Comparison of ENCODE assay signal across 1 cellular context in the genomic region with DNA sequence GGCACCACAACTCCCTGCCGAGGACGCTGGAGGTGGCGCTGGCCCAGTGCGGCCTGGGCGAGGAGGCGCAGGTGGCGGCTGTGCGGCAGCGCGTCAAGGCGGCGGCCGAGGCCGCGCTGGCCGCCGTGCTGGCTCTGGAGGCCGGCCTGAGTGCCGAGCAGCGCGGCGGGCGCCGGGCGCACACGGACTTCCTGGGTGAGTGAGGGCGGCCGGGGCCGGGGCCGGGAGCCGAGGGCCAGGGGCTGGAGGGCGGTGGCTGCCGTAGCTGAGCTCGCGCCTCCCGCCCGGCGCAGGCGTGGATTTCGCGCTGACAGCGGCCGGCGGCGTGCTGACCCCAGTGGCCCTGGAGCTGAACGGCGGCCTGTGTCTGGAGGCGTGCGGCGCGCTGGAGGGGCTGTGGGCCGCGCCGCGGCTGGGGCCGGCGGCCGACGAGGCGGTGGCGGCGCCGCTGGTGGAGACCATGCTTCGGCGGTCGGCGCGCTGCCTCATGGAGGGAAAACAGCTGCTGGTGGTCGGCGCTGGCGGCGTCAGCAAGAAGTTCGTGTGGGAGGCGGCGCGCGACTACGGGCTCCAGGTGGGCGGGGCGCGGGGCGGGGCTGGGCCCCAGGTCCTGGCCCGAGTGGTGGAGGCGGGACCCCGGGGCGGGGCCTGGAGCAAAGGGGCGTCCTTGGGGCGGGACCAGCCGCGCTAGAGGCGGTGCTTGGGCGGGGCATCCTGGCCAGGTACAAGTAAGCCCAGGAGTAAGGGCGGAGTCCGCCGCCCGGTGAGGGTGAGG.
TF ChIP-seq lines count a peak whose summit lies in the region.

No MANE protein-coding gene starts in this region.

TF ChIP-seq in K562, 482 proteins besides CTCF, POLR2A, EP300 and RAD21 (continued from another document and continues in another):
- TF ChIP-seq, protein P1, sequence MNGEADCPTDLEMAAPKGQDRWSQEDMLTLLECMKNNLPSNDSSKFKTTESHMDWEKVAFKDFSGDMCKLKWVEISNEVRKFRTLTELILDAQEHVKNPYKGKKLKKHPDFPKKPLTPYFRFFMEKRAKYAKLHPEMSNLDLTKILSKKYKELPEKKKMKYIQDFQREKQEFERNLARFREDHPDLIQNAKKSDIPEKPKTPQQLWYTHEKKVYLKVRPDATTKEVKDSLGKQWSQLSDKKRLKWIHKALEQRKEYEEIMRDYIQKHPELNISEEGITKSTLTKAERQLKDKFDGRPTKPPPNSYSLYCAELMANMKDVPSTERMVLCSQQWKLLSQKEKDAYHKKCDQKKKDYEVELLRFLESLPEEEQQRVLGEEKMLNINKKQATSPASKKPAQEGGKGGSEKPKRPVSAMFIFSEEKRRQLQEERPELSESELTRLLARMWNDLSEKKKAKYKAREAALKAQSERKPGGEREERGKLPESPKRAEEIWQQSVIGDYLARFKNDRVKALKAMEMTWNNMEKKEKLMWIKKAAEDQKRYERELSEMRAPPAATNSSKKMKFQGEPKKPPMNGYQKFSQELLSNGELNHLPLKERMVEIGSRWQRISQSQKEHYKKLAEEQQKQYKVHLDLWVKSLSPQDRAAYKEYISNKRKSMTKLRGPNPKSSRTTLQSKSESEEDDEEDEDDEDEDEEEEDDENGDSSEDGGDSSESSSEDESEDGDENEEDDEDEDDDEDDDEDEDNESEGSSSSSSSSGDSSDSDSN (IDR thresholded peaks at IDR 0.05; ENCODE audit: borderline replicate concordance in 1 of 2, low read depth in 2 of 2, low read length in 2 of 2) = peak; percentile 40 to 94; a peak in 2 of 4 replicates
- TF ChIP-seq ZNF717 (CRISPR knock-in tag; IDR thresholded peaks at IDR 0.05) = no peak
- TF ChIP-seq GTF2F1 (IDR thresholded peaks at IDR 0.05; ENCODE audit: low read depth, low read length) = peak; percentile 73; the same call in 1 of the 2 replicates
- TF ChIP-seq ZNF175 (CRISPR knock-in tag; IDR thresholded peaks at IDR 0.05; ENCODE audit: low read depth) = 0 out of 2 replicates have a peak, but pooled peaks have one; percentile 32
- no peak for TF ChIP-seq CBX3 (IDR thresholded peaks at IDR 0.05; ENCODE audit: borderline replicate concordance in 1 of 2, low read length in 2 of 2)
- TF ChIP-seq MTF1 (CRISPR knock-in tag; IDR thresholded peaks at IDR 0.05; ENCODE audit: borderline replicate concordance) = no peak
- TF ChIP-seq ZNF24 (IDR thresholded peaks at IDR 0.05) = peak; percentile 45; the same call in 1 of the 2 replicates
- TF ChIP-seq HDAC6 (IDR thresholded peaks at IDR 0.05; ENCODE audit: low read depth, low read length) = no peak
- no peak for TF ChIP-seq SAFB (IDR thresholded peaks at IDR 0.05; ENCODE audit: borderline replicate concordance, low read depth, low read length)
- TF ChIP-seq ARID1B (IDR thresholded peaks at IDR 0.05) = no peak
- TF ChIP-seq, protein P2, sequence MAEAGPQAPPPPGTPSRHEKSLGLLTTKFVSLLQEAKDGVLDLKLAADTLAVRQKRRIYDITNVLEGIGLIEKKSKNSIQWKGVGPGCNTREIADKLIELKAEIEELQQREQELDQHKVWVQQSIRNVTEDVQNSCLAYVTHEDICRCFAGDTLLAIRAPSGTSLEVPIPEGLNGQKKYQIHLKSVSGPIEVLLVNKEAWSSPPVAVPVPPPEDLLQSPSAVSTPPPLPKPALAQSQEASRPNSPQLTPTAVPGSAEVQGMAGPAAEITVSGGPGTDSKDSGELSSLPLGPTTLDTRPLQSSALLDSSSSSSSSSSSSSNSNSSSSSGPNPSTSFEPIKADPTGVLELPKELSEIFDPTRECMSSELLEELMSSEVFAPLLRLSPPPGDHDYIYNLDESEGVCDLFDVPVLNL (CRISPR knock-in tag; IDR thresholded peaks at IDR 0.05; ENCODE audit: low read depth) = no peak
- TF ChIP-seq ASH1L (IDR thresholded peaks at IDR 0.05; ENCODE audit: borderline replicate concordance, low read depth, partially characterized antibody) = no peak
- TF ChIP-seq LCOR (CRISPR knock-in tag; IDR thresholded peaks at IDR 0.05) = no peak
- TF ChIP-seq HDAC1 (IDR thresholded peaks at IDR 0.05) = no peak
- TF ChIP-seq BCL6 (CRISPR knock-in tag; IDR thresholded peaks at IDR 0.05) = no peak
- no peak for TF ChIP-seq NFE2L1 (tag; IDR thresholded peaks at IDR 0.05; ENCODE audit: borderline replicate concordance, low read depth)
- TF ChIP-seq, protein P3, sequence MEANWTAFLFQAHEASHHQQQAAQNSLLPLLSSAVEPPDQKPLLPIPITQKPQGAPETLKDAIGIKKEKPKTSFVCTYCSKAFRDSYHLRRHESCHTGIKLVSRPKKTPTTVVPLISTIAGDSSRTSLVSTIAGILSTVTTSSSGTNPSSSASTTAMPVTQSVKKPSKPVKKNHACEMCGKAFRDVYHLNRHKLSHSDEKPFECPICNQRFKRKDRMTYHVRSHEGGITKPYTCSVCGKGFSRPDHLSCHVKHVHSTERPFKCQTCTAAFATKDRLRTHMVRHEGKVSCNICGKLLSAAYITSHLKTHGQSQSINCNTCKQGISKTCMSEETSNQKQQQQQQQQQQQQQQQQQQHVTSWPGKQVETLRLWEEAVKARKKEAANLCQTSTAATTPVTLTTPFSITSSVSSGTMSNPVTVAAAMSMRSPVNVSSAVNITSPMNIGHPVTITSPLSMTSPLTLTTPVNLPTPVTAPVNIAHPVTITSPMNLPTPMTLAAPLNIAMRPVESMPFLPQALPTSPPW (CRISPR knock-in tag; IDR thresholded peaks at IDR 0.05) = peak; percentile 57
- TF ChIP-seq ZNF134 (CRISPR knock-in tag; conservative IDR thresholded peaks at IDR 0.05) = no peak
- no peak for TF ChIP-seq TAF15 (IDR thresholded peaks at IDR 0.05; ENCODE audit: low read depth, low read length)
- TF ChIP-seq HBP1 (CRISPR knock-in tag; IDR thresholded peaks at IDR 0.05) = no peak
- TF ChIP-seq FOS (IDR thresholded peaks at IDR 0.05; ENCODE audit: extremely low read depth, insufficient read length) = no peak
- no peak for TF ChIP-seq SREBF2 (CRISPR knock-in tag; IDR thresholded peaks at IDR 0.05)
- no peak for TF ChIP-seq ZNF583 (CRISPR knock-in tag; IDR thresholded peaks at IDR 0.05)
- peak; percentile 95 for TF ChIP-seq L3MBTL2 (IDR thresholded peaks at IDR 0.05)
- no peak for TF ChIP-seq ID3 (CRISPR knock-in tag; IDR thresholded peaks at IDR 0.05)
- peak; percentile 84 for TF ChIP-seq ID3 (tag; IDR thresholded peaks at IDR 0.05)
- TF ChIP-seq ZFP30 (CRISPR knock-in tag; IDR thresholded peaks at IDR 0.05; ENCODE audit: borderline replicate concordance) = no peak
- TF ChIP-seq ZNF445 (CRISPR knock-in tag; IDR thresholded peaks at IDR 0.05; ENCODE audit: low read depth) = no peak
- no peak for TF ChIP-seq TAF9B (IDR thresholded peaks at IDR 0.05; ENCODE audit: partially characterized antibody)
- no peak for TF ChIP-seq HIVEP1 (CRISPR knock-in tag; IDR thresholded peaks at IDR 0.05)
- TF ChIP-seq, protein P4, sequence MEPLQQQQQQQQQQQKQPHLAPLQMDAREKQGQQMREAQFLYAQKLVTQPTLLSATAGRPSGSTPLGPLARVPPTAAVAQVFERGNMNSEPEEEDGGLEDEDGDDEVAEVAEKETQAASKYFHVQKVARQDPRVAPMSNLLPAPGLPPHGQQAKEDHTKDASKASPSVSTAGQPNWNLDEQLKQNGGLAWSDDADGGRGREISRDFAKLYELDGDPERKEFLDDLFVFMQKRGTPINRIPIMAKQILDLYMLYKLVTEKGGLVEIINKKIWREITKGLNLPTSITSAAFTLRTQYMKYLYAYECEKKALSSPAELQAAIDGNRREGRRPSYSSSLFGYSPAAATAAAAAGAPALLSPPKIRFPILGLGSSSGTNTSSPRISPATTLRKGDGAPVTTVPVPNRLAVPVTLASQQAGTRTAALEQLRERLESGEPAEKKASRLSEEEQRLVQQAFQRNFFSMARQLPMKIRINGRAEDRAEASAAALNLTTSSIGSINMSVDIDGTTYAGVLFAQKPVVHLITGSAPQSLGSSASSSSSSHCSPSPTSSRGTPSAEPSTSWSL (CRISPR knock-in tag; IDR thresholded peaks at IDR 0.05; ENCODE audit: borderline replicate concordance) = no peak
- no peak for TF ChIP-seq CHD7 (IDR thresholded peaks at IDR 0.05; ENCODE audit: low read depth, low read length)
- TF ChIP-seq CAMTA2 (CRISPR knock-in tag; conservative IDR thresholded peaks at IDR 0.05) = no peak
- TF ChIP-seq PKNOX1 (IDR thresholded peaks at IDR 0.05) = no peak
